ENCODE assay signal across 24 cellular contexts in the genomic region with DNA sequence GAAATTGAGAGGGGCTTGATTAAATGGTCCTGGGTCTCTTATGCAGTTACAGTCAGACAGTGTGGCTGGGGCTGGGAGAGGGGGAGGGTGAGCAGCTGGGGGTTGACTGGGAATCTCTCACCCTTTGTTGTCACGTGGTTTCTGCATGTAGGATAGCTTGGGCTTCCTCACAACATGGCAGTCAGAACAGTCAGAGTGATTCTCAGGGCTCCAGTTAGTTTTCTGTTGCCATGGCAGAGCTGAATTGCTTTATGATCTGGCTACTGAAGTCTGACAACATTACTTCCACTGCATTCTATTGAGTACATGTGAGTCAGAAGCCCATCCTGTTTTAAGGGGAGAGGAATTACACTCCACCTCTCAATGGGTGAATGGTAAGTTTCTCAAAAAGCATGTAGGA.
DNase-seq lines count a peak whose midpoint lies in the region; ATAC-seq, FAIRE-seq and TF ChIP-seq lines count a peak whose summit lies in the region.
"Had no signal": no experiment of that assay in that cellular context is flagged by ENCODE, and none has a peak within 500 bp of the region (broad histone marks: within the 10 kb centered on the region; RNA-seq: fewer than 3 reads in every experiment).

No MANE protein-coding gene starts in this region.

- H2AK5ac ChIP-seq in H1 (ENCODE audit: low read depth, low read length) (no peak overlapping the region), trophoblast cell (ENCODE audit: low read length) (no peak overlapping the region)

- no peak for TF ChIP-seq RAD21 in SK-N-SH (IDR thresholded peaks at IDR 0.05; ENCODE audit: low read length)
- TF ChIP-seq RAD21 in H1 (IDR thresholded peaks at IDR 0.05 in 1 of 2, conservative IDR thresholded peaks at IDR 0.05 in 1 of 2; ENCODE audit: low read depth in 2 of 2, low read length in 2 of 2) = no peak

- H3K4me3 ChIP-seq in SK-N-SH (ENCODE audit: low read depth in 2 of 2, low read length in 1 of 2) (no peak overlapping the region), HEK293 (ENCODE audit: low read depth, low read length) (no peak overlapping the region), H1 (ENCODE audit: extremely low read depth in 1 of 4, insufficient read depth in 2 of 4, low read depth in 3 of 4, low read length in 4 of 4) (no peak overlapping the region), trophoblast cell (ENCODE audit: low read depth, low read length) (no peak overlapping the region)
- H3K4me3 ChIP-seq: A549, K562 had no signal

- 8% methylated on average over 1 of the region's 1 CpG for WGBS in SK-N-SH (ENCODE audit: low lambda C conversion rate)
- WGBS in H1 (ENCODE audit: extremely low coverage in 1 of 2, insufficient coverage in 1 of 2, insufficient read length in 1 of 2, insufficient replicate concordance in 2 of 2, low coverage in 1 of 2, low lambda C conversion rate in 2 of 2, missing lambda C conversion rate in 1 of 2), 2 experiments = 100% methylated on average over 1 of the region's 1 CpG; no CpG with 5 or more reads in 1 of the 2 experiments
- WGBS in trophoblast cell (ENCODE audit: extremely low coverage, insufficient coverage, insufficient read length) = no CpG with 5 or more reads among the region's 1 CpG

- no peaks in the 10 kb centered on the region for H3K9me2 ChIP-seq in SK-N-SH

- H3K23ac ChIP-seq in H1 (ENCODE audit: insufficient read length) (no peak overlapping the region), trophoblast cell (ENCODE audit: low read length) (no peak overlapping the region)

- no peak overlapping the region for H3K56ac ChIP-seq in H1 (replicated peaks; ENCODE audit: insufficient read length, low read depth, low read length)

- no peaks in the 10 kb centered on the region for H3F3A ChIP-seq in SK-N-SH (replicated peaks; ENCODE audit: insufficient read depth)

- H4K12ac ChIP-seq in trophoblast cell (ENCODE audit: low read depth, low read length) = no peak overlapping the region

- no peak for FAIRE-seq in H1 (lab: Jason Lieb, UNC)
- FAIRE-seq: A549, G401.6, GM12892, K562 had no signal

- H3K36me3 ChIP-seq in SK-N-SH (replicated peaks in 1 of 2; ENCODE audit: control insufficient read depth in 1 of 2, insufficient read depth in 2 of 2, low read length in 1 of 2) (no peaks in the 10 kb centered on the region), HEK293 (ENCODE audit: control insufficient read depth in 2 of 2, insufficient read depth in 1 of 2, low read length in 2 of 2) (no peaks in the 10 kb centered on the region), H1 (ENCODE audit: control insufficient read depth in 2 of 4, insufficient read depth in 4 of 4, low read length in 3 of 4) (no peaks in the 10 kb centered on the region; a peak in 1 of 8 replicates), trophoblast cell (ENCODE audit: control insufficient read depth in 1 of 2, insufficient read depth in 2 of 2, low read length in 2 of 2) (no peaks in the 10 kb centered on the region)

- TF ChIP-seq CTCF in SK-N-SH (IDR thresholded peaks at IDR 0.05) (no peak), HEK293 (tag by site-specific recombination; IDR thresholded peaks at IDR 0.05) (no peak), H1 (IDR thresholded peaks at IDR 0.05; ENCODE audit: control extremely low read depth in 1 of 3, insufficient read depth in 1 of 3, low read depth in 1 of 3, low read length in 3 of 3) (no peak)

- H3K9me3 ChIP-seq in SK-N-SH (no peaks in the 10 kb centered on the region), HEK293 (ENCODE audit: control insufficient read depth, insufficient read depth, low read depth, low read length) (no peaks in the 10 kb centered on the region), H1 (ENCODE audit: insufficient read depth in 2 of 2, low read depth in 1 of 2, low read length in 1 of 2) (0 out of 4 replicates have a peak, but pooled peaks cover 0 to 2% of the 10 kb centered on the region in 2 experiments), trophoblast cell (ENCODE audit: insufficient read depth, low read depth, low read length) (peaks cover 4% of the 10 kb centered on the region)

- POLR2A ChIA-PET in SK-N-SH (lab: Yijun Ruan, JAX) (no interaction called here), HEK293 (lab: Yijun Ruan, JAX) (no interaction called here), H1 (lab: Charles Lee; ENCODE audit: partially characterized antibody) (interaction anchor here (1.0 kb wide), 1 partner anchor 12 kb away, joined by 4 read pairs; no protein-coding TSS in a partner anchor)

- H3K18ac ChIP-seq in H1 (ENCODE audit: extremely low read depth, low read length) = no peak overlapping the region
- H3K18ac ChIP-seq in trophoblast cell (ENCODE audit: low read length) = no peak overlapping the region

- H2BK5ac ChIP-seq in H1 (ENCODE audit: low read depth, low read length) (no peak overlapping the region), trophoblast cell (ENCODE audit: low read depth, low read length, poor library complexity) (no peak overlapping the region)

- no peak overlapping the region for H3K14ac ChIP-seq in H1 (ENCODE audit: insufficient read length)
- H3K14ac ChIP-seq in trophoblast cell (ENCODE audit: low read length) = no peak overlapping the region

- H3K23me2 ChIP-seq in H1 (ENCODE audit: low read depth, low read length) = peaks cover 12% of the 10 kb centered on the region

- H4K20me1 ChIP-seq in SK-N-SH (ENCODE audit: insufficient read depth) (no peaks in the 10 kb centered on the region), H1 (replicated peaks in 1 of 2; ENCODE audit: control insufficient read depth in 1 of 2, insufficient read depth in 2 of 2, low read length in 2 of 2) (no peaks in the 10 kb centered on the region)

- H3K79me2 ChIP-seq in SK-N-SH (ENCODE audit: insufficient read depth) (no peaks in the 10 kb centered on the region), H1 (ENCODE audit: control insufficient read depth in 1 of 2, insufficient read depth in 2 of 2, low read length in 2 of 2) (no peaks in the 10 kb centered on the region), trophoblast cell (ENCODE audit: control insufficient read depth, insufficient read depth, low read length, poor library complexity) (no peaks in the 10 kb centered on the region)

- H3K27ac ChIP-seq in SK-N-SH (ENCODE audit: low read depth in 2 of 2, low read length in 1 of 2) (no peak overlapping the region), HEK293 (ENCODE audit: extremely low read depth, low read depth, low read length) (no peak overlapping the region), H1 (ENCODE audit: low read depth, low read length) (no peak overlapping the region), trophoblast cell (ENCODE audit: low read depth, low read length) (no peak overlapping the region)
- H3K27ac ChIP-seq: A549 had no signal

- TF ChIP-seq EP300 in SK-N-SH (IDR thresholded peaks at IDR 0.05; ENCODE audit: borderline replicate concordance in 1 of 2, low read depth in 1 of 2, low read length in 1 of 2) (no peak), H1 (IDR thresholded peaks at IDR 0.05; ENCODE audit: borderline replicate concordance in 1 of 2, low read depth in 2 of 2, low read length in 2 of 2) (no peak)

- H3K4me2 ChIP-seq in SK-N-SH (no peak overlapping the region), H1 (ENCODE audit: insufficient read depth in 1 of 2, low read depth in 2 of 2, low read length in 2 of 2) (no peak overlapping the region), trophoblast cell (ENCODE audit: low read length) (no peak overlapping the region)
- H3K4me2 ChIP-seq: A549 had no signal

- no peaks in the 10 kb centered on the region for H3K4me1 ChIP-seq in SK-N-SH (ENCODE audit: control insufficient read depth in 1 of 2, insufficient read depth in 2 of 2, low read depth in 1 of 2, low read length in 1 of 2)
- peaks cover 7% of the 10 kb centered on the region for H3K4me1 ChIP-seq in HEK293 (ENCODE audit: control insufficient read depth, insufficient read depth, low read length)
- peaks cover 5 to 21% (median 13%) of the 10 kb centered on the region in 4 experiments for H3K4me1 ChIP-seq in H1 (replicated peaks in 1 of 4; ENCODE audit: control insufficient read depth in 3 of 4, insufficient read depth in 4 of 4, low read length in 3 of 4)
- peaks cover 11 to 13% of the 10 kb centered on the region in 2 experiments for H3K4me1 ChIP-seq in trophoblast cell (ENCODE audit: control insufficient read depth in 1 of 2, insufficient read depth in 2 of 2, low read length in 2 of 2)
- H3K4me1 ChIP-seq: A549 had no signal

- H3K4ac ChIP-seq in H1 (replicated peaks; ENCODE audit: insufficient read length, low read depth, low read length) = no peak overlapping the region
- no peak overlapping the region for H3K4ac ChIP-seq in trophoblast cell (ENCODE audit: low read depth, low read length)

- H2BK12ac ChIP-seq in H1 (ENCODE audit: low read depth, low read length) (no peak overlapping the region), trophoblast cell (ENCODE audit: low read length) (peak overlapping the region; percentile 16)

- H3K79me1 ChIP-seq in H1 (ENCODE audit: low read depth, low read length) = no peaks in the 10 kb centered on the region
- H3K79me1 ChIP-seq in trophoblast cell (ENCODE audit: low read length) = peaks cover 11% of the 10 kb centered on the region

- no peak for TF ChIP-seq POLR2A in H1 (IDR thresholded peaks at IDR 0.05; ENCODE audit: control extremely low read depth in 1 of 2, low read depth in 2 of 2, low read length in 2 of 2)

- H2BK120ac ChIP-seq in H1 (replicated peaks; ENCODE audit: low read depth, low read length) (no peak overlapping the region), trophoblast cell (ENCODE audit: insufficient read depth, low read length, poor library complexity) (no peak overlapping the region)

- H4K8ac ChIP-seq in H1 (ENCODE audit: extremely low read depth, insufficient read depth, low read length) (no peak overlapping the region), trophoblast cell (ENCODE audit: low read depth, low read length) (no peak overlapping the region)

- DNase-seq in SK-N-SH = no peak
- no peak for DNase-seq in H1 (ENCODE audit: low read depth in 1 of 2, low spot score in 2 of 2)
- no peak for DNase-seq in trophoblast cell
- no peak for DNase-seq in effector CD4-positive, alpha-beta T cell
- no peak for DNase-seq in activated CD4-positive, alpha-beta T cell treated with anti-CD3 and anti-CD28 coated beads, Interleukin-2, amount 50 U/mL, for 4 hours
- DNase-seq: GOT3; NCI-H1092; NCI-H1436; NCI-H187 treated with DMSO at 0.1 percent for 48 hours; NCI-H2107; NCI-H2227 treated with DMSO at 0.1 percent for 48 hours; NCI-H510A; NCI-H774; NK-92 treated with Interleukin-12 subunit alpha and Interleukin-12 subunit beta, amount 100 ng/mL, for 24 hours; Right ventricle myocardium superior; SW 1271 had no signal

- H4K91ac ChIP-seq in H1 (replicated peaks; ENCODE audit: insufficient read length, low read length) (no peak overlapping the region), trophoblast cell (ENCODE audit: low read depth, low read length) (no peak overlapping the region)

- no peak overlapping the region for H2BK20ac ChIP-seq in H1 (ENCODE audit: low read length)

- ATAC-seq in SK-N-SH treated with all-trans-retinoic acid at 6 μM for 48 hours (no peak), GM18873 (IDR thresholded peaks at IDR 0.05; ENCODE audit: low FRiP score, unreplicated experiment) (no peak)
- ATAC-seq: A549, K562, Panc1 had no signal

- H2AFZ ChIP-seq in SK-N-SH (ENCODE audit: low read depth) = no peak overlapping the region
- no peak overlapping the region for H2AFZ ChIP-seq in H1 (ENCODE audit: low read length)
- H2AFZ ChIP-seq in trophoblast cell (ENCODE audit: insufficient read depth, low read length, poor library complexity) = no peak overlapping the region

- CTCF ChIA-PET in SK-N-SH (lab: Yijun Ruan, JAX) = interaction anchor here (1.6 to 1.9 kb wide), 3 partner anchors 11 to 17 kb away, joined by 4 to 8 read pairs (median 6); no protein-coding TSS in a partner anchor
- CTCF ChIA-PET in HEK293 (lab: Yijun Ruan, JAX) = interaction anchor here (0.6 kb wide), 2 partner anchors 932 to 973 kb away, joined by 3 to 4 read pairs; no protein-coding TSS in a partner anchor
- CTCF ChIA-PET in H1 (lab: Charles Lee; ENCODE audit: partially characterized antibody) = interaction anchor here (0.8 to 3.0 kb wide), 5 partner anchors 9 to 520 kb away, joined by 3 to 13 read pairs (median 4); no protein-coding TSS in a partner anchor

- H2BK15ac ChIP-seq in H1 (ENCODE audit: low read length) = no peak overlapping the region

- H3K27me3 ChIP-seq in SK-N-SH (ENCODE audit: insufficient read depth) (no peaks in the 10 kb centered on the region), H1 (replicated peaks in 1 of 4; ENCODE audit: control insufficient read depth in 3 of 4, extremely low read depth in 1 of 4, insufficient read depth in 3 of 4, low read length in 3 of 4) (peaks cover 11 to 16% (median 13%) of the 10 kb centered on the region in 4 experiments), trophoblast cell (ENCODE audit: insufficient read depth, low read length) (no peaks in the 10 kb centered on the region)

- H3K9ac ChIP-seq in SK-N-SH (no peak overlapping the region), H1 (replicated peaks in 1 of 4; ENCODE audit: extremely low read depth in 1 of 4, low read depth in 3 of 4, low read length in 3 of 4) (no peak overlapping the region), trophoblast cell (ENCODE audit: low read length) (no peak overlapping the region)

- H4K5ac ChIP-seq in H1 (ENCODE audit: insufficient read length, low read depth, low read length) = no peak overlapping the region
